21 cellular contexts compared by ENCODE assay signal in the genomic region with DNA sequence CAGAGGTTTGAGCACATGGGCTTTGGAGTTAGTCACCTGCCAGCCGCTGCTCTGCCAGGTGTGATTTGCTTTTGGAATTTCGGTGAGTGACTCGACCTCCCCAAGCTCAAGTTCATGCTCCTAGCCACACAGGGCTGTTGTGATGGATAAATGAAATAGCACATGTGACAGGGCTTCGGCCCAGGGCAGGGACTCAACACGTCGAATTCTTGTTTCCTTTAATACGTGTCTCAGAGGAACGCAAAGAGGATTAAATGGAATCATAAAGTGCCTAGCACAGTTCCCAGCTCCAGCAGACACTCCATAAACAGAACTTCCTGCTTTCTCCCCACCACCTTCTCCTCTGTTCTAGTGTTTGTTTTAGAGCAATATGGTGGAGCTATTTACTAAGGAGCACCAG.
A peak's percentile ranks its signal among the peaks of the same experiment; 100 is the strongest.
DNase-seq lines count a peak whose midpoint lies in the region; ATAC-seq and TF ChIP-seq lines count a peak whose summit lies in the region.
"Had no signal": no experiment of that assay in that cellular context is flagged by ENCODE, and none has a peak within 500 bp of the region (broad histone marks: within the 10 kb centered on the region; RNA-seq: fewer than 3 reads in every experiment).

No MANE protein-coding gene starts in this region.

- TF ChIP-seq CTCF in right atrium auricular region (IDR thresholded peaks at IDR 0.05) = no peak
- TF ChIP-seq CTCF in heart left ventricle (IDR thresholded peaks at IDR 0.05) = no peak
- no peak for TF ChIP-seq CTCF in fibroblast of villous mesenchyme (IDR thresholded peaks at IDR 0.05; ENCODE audit: insufficient read depth, low read depth, low read length)
- no peak for TF ChIP-seq CTCF in retinal pigment epithelial cell (conservative IDR thresholded peaks at IDR 0.05; ENCODE audit: low read depth, low read length)

- H3K27ac ChIP-seq in right atrium auricular region (no peak overlapping the region), heart left ventricle (peak overlapping the region in 6 of 12 donors; percentile 6 to 71 (median 46))
- H3K27ac ChIP-seq: BLaER1, GM23248, HL-60, PC-9 had no signal

- peaks cover 8% of the 10 kb centered on the region for H3K27me3 Mint-ChIP-seq in activated T-cell treated with anti-CD3 and anti-CD28 coated beads, Interleukin-2, amount 50 U/mL, for 72 hours (ENCODE audit: low read depth)
- H3K27me3 Mint-ChIP-seq: CD4-positive, alpha-beta T cell had no signal

- H3K36me3 Mint-ChIP-seq in activated T-cell treated with anti-CD3 and anti-CD28 coated beads, Interleukin-2, amount 50 U/mL, for 72 hours (ENCODE audit: insufficient read depth in 2 of 2) = no peaks in the 10 kb centered on the region

- DNase-seq in right atrium auricular region (ENCODE audit: low spot score) (peak; percentile 36), heart left ventricle (no peak), fibroblast of villous mesenchyme (ENCODE audit: low read depth) (peak; percentile 11), retinal pigment epithelial cell (ENCODE audit: low read depth) (peak; percentile 87), head of caudate nucleus (no peak)
- no peak for DNase-seq in activated T-cell treated with anti-CD3 and anti-CD28 coated beads, Interleukin-2, amount 50 U/mL, for 48 hours
- DNase-seq in activated T-cell treated with anti-CD3 and anti-CD28 coated beads, Interleukin-2, amount 50 U/mL, for 72 hours = no peak
- DNase-seq: COR-L47, GM23248, H9, KBM-7, MM.1S, NCI-H1048, NCI-H1417 treated with DMSO at 0.1 percent for 48 hours, NCI-H187, NCI-H446, NCI-H69, PC-9 had no signal

- whole genome bisulfite sequencing in heart left ventricle, 4 donors = 59 to 90% (median 82%) methylated on average over 7 to 8 of the region's 8 CpGs

- no peaks in the 10 kb centered on the region for H3K9me3 ChIP-seq in right atrium auricular region
- H3K9me3 ChIP-seq in heart left ventricle = no peaks in the 10 kb centered on the region
- H3K9me3 ChIP-seq: BLaER1 had no signal

- H3K27me3 ChIP-seq in right atrium auricular region = no peaks in the 10 kb centered on the region
- no peaks in the 10 kb centered on the region for H3K27me3 ChIP-seq in heart left ventricle
- H3K27me3 ChIP-seq: BLaER1 had no signal

- TF ChIP-seq POLR2A in heart left ventricle (IDR thresholded peaks at IDR 0.05) = no peak

- peaks cover 0 to 13% of the 10 kb centered on the region in 2 donors for H3K4me1 ChIP-seq in right atrium auricular region
- peaks cover 0 to 18% (median 0%) of the 10 kb centered on the region in 12 donors for H3K4me1 ChIP-seq in heart left ventricle

- intact Hi-C loops in heart left ventricle (cut with DNase I) = no loop called here
- intact Hi-C loops in head of caudate nucleus (cut with DNase I) = no loop called here

- H3K27ac Mint-ChIP-seq in activated T-cell treated with anti-CD3 and anti-CD28 coated beads, Interleukin-2, amount 50 U/mL, for 72 hours = no peak overlapping the region
- H3K27ac Mint-ChIP-seq: CD4-positive, alpha-beta T cell; H9 had no signal

- no peaks in the 10 kb centered on the region for H3K9me3 Mint-ChIP-seq in activated T-cell treated with anti-CD3 and anti-CD28 coated beads, Interleukin-2, amount 50 U/mL, for 72 hours
- H3K9me3 Mint-ChIP-seq: CD4-positive, alpha-beta T cell; H9 had no signal

- H3K36me3 ChIP-seq in right atrium auricular region (no peaks in the 10 kb centered on the region), heart left ventricle (no peaks in the 10 kb centered on the region)
- H3K36me3 ChIP-seq: BLaER1 had no signal

- H3K4me3 ChIP-seq in right atrium auricular region = no peak overlapping the region
- H3K4me3 ChIP-seq in heart left ventricle = no peak overlapping the region
- no peak overlapping the region for H3K4me3 ChIP-seq in fibroblast of villous mesenchyme (ENCODE audit: low read depth, low read length)
- no peak overlapping the region for H3K4me3 ChIP-seq in retinal pigment epithelial cell (ENCODE audit: low read length)
- H3K4me3 ChIP-seq: BLaER1, GM23248, PC-9 had no signal

- peaks cover 20% of the 10 kb centered on the region for H3K4me1 Mint-ChIP-seq in activated T-cell treated with anti-CD3 and anti-CD28 coated beads, Interleukin-2, amount 50 U/mL, for 72 hours (ENCODE audit: low read depth)

- no peak overlapping the region for H3K4me3 Mint-ChIP-seq in activated T-cell treated with anti-CD3 and anti-CD28 coated beads, Interleukin-2, amount 50 U/mL, for 72 hours
- H3K4me3 Mint-ChIP-seq: CD4-positive, alpha-beta T cell; H9 had no signal

- no peak for ATAC-seq in heart left ventricle
- no peak for ATAC-seq in activated T-cell treated with anti-CD3 and anti-CD28 coated beads, Interleukin-2, amount 50 U/mL, for 72 hours (replicated peaks in 1 of 2)

Comparison
In these comparisons a context has a peak if more than half of its experiments do, and no peak if none do; other contexts are left out.
1. DNase-seq: peak in right atrium auricular region (single experiment), fibroblast of villous mesenchyme (single experiment) and retinal pigment epithelial cell (single experiment); none in heart left ventricle (0 of 5), activated T-cell treated with anti-CD3 and anti-CD28 coated beads, Interleukin-2, amount 50 U/mL, for 48 hours (0 of 2), activated T-cell treated with anti-CD3 and anti-CD28 coated beads, Interleukin-2, amount 50 U/mL, for 72 hours (0 of 2) and head of caudate nucleus (0 of 42).